Comparison of ENCODE assay signal across 9 cellular contexts in the genomic region with DNA sequence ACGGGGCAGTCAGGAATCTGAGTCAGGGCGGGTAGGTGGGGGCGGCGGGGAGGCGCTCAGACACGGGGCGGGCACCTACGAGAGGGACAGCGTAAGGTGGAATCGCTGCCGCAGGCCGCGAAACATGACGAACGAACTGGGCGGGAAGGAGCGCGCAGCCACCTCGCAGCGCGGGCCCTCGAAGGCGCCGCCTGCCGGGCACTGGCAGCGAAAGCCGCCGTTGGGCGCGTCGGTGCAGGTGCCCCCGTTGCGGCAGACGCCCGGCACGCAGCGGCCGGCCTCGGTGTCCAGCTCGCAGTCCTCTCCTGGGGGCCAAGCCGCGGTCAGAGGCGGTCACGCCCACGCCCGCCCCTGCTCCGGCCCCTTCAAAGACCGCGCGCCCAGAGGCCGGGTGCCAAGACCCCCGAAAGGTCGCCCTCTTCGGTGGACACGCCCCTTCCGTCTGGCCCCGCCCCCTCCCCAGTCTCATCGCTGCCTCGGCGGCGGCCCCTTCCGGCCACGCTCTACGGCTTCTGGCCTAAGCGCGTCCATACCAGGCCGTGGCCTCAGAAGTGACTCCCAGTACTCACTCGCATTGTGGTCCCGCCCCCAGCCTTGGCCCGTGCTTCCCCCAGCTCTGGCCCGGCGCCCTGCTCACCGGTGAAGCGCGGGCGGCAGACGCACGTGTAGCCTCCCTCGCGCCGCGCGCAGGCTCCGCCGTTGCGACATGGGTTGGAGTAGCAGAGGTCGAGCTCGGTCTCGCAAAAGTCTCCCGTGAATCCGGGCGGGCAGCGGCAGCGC. TPM values are rescaled to one million over a fixed set of nuclear protein-coding genes. Genes with fewer than 3 reads are reported as not detected.
DNase-seq lines count a peak whose midpoint lies in the region; ATAC-seq and TF ChIP-seq lines count a peak whose summit lies in the region.
"Had no signal": no experiment of that assay in that cellular context is flagged by ENCODE, and none has a peak within 500 bp of the region (broad histone marks: within the 10 kb centered on the region; RNA-seq: fewer than 3 reads in every experiment).

No MANE protein-coding gene starts in this region.

- peak overlapping the region; percentile 83 for H3K4me3 ChIP-seq in CD8-positive, alpha-beta T cell (ENCODE audit: low read depth, low read length)
- H3K4me3 ChIP-seq in HAP-1 (peak overlapping the region; percentile 43), transverse colon (peak overlapping the region; percentile 32 to 71 (median 58))

- H3K27ac ChIP-seq in CD8-positive, alpha-beta T cell (ENCODE audit: low read depth, low read length): peak overlapping the region; percentile 68
- peak overlapping the region; percentile 66 to 77 (median 68) for H3K27ac ChIP-seq in transverse colon

- H3K4me3 Mint-ChIP-seq in CD8-positive, alpha-beta T cell: peak overlapping the region; percentile 83

- peak; percentile 81 for ATAC-seq in CD8-positive, alpha-beta T cell

- H3K27ac Mint-ChIP-seq in CD8-positive, alpha-beta T cell: peak overlapping the region; percentile 90

- CTCF ChIA-PET in CD8-positive, alpha-beta T cell (lab: Charles Lee): interaction anchor here (0.9 to 2.1 kb wide), 5 partner anchors 12 to 220 kb away, joined by 3 to 5 read pairs (median 5); partner anchors contain the start of gene NCKIPSD

- in situ Hi-C loops in HAP-1 (cut with MboI; ENCODE audit: low sequenced_read_pairs) (no loop called here), transverse colon (cut with MboI; ENCODE audit: low pct_ligation_motif_present in 1 of 4, low pct_unique_long_range_greater_than_20kb in 1 of 4, low sequenced_read_pairs in 3 of 4) (no loop called here)

- peak; percentile 71 to 90 (median 81) for DNase-seq in CD8-positive, alpha-beta T cell
- DNase-seq in HAP-1 (ENCODE audit: low spot score in 2 of 2) (peak; percentile 68 to 86), OCI-M1 (lab: John Stamatoyannopoulos, UW) (peak; percentile 76), head of caudate nucleus (peak in 41 of 42 donors; percentile 19 to 76 (median 50)), pons (ENCODE audit: low spot score) (peak; percentile 34), transverse colon (peak; percentile 79), cerebellar nuclear complex (lab: John Stamatoyannopoulos, UW) (no peak)
- DNase-seq in activated naive CD4-positive, alpha-beta T cell (lab: John Stamatoyannopoulos, UW): peak; percentile 63 to 82 (median 70)

- no peaks in the 10 kb centered on the region for H3K36me3 ChIP-seq in CD8-positive, alpha-beta T cell (ENCODE audit: insufficient read depth, low read length)
- H3K36me3 ChIP-seq in HAP-1 (replicated peaks) (no peaks in the 10 kb centered on the region), transverse colon (no peaks in the 10 kb centered on the region)

- peak; percentile 60 for TF ChIP-seq CTCF in CD8-positive, alpha-beta T cell (IDR thresholded peaks at IDR 0.05)
- TF ChIP-seq CTCF in transverse colon (IDR thresholded peaks at IDR 0.05): peak; percentile 18 to 85 (median 64)

- no peak for TF ChIP-seq EP300 in transverse colon (IDR thresholded peaks at IDR 0.05; ENCODE audit: low read depth)

- H3K9me3 ChIP-seq in CD8-positive, alpha-beta T cell (ENCODE audit: low read length): no peaks in the 10 kb centered on the region
- no peaks in the 10 kb centered on the region for H3K9me3 ChIP-seq in HAP-1
- no peaks in the 10 kb centered on the region for H3K9me3 ChIP-seq in transverse colon

- no peak for TF ChIP-seq POLR2A in transverse colon (IDR thresholded peaks at IDR 0.05)

- intact Hi-C loops in CD8-positive, alpha-beta T cell (cut with DNase I, micrococcal nuclease): loop anchor here (1.0 to 10.0 kb wide), 8 partner anchors 21 to 366 kb away; partner anchors contain the start of genes IP6K2 (in 2 of the 2), NCKIPSD (in 2 of the 2), SLC26A6 (in 2 of the 2) and UQCRC1 (in 2 of the 2)
- intact Hi-C loops in head of caudate nucleus (cut with DNase I): no loop called here
- intact Hi-C loops in transverse colon (cut with DNase I; ENCODE audit: low total_unique reads): no loop called here

- no peaks in the 10 kb centered on the region for H3K27me3 ChIP-seq in CD8-positive, alpha-beta T cell (ENCODE audit: insufficient read depth, low read length)
- no peaks in the 10 kb centered on the region for H3K27me3 ChIP-seq in HAP-1 (ENCODE audit: low read depth)
- peaks cover 2% of the 10 kb centered on the region for H3K27me3 ChIP-seq in transverse colon

- POLR2A ChIA-PET in CD8-positive, alpha-beta T cell (lab: Charles Lee): interaction anchor here (0.7 to 2.5 kb wide), 2 partner anchors 21 to 30 kb away, joined by 3 to 9 read pairs; partner anchors contain the start of gene SLC26A6

- H3K9me3 Mint-ChIP-seq in CD8-positive, alpha-beta T cell: no peaks in the 10 kb centered on the region

- H3K36me3 Mint-ChIP-seq in CD8-positive, alpha-beta T cell: peaks cover 9% of the 10 kb centered on the region

- H3K27me3 Mint-ChIP-seq in CD8-positive, alpha-beta T cell (ENCODE audit: low read depth): peaks cover 11% of the 10 kb centered on the region

- peaks cover 18% of the 10 kb centered on the region for H3K4me1 ChIP-seq in CD8-positive, alpha-beta T cell (ENCODE audit: insufficient read depth, low read length)
- H3K4me1 ChIP-seq in HAP-1 (no peaks in the 10 kb centered on the region), transverse colon (peaks cover 0 to 16% (median 9%) of the 10 kb centered on the region in 4 donors)

- 0 to 19% methylated on average over 1 to 90 of the region's 94 CpGs for WGBS in transverse colon (ENCODE audit: low coverage in 1 of 2), 2 donors

- peaks cover 18% of the 10 kb centered on the region for H3K4me1 Mint-ChIP-seq in CD8-positive, alpha-beta T cell (ENCODE audit: low read depth)

RNA-seq across cellular contexts. Expression of gene CELSR3, which starts 6.4 kb away (rescaled TPM):
- 1 to 10 TPM; 7.5 to 7.7 TPM for total RNA-seq in CD8-positive, alpha-beta T cell
- 10 to 100 TPM in 1 of 4 donors, 1 to 10 TPM in 3; 1.2 to 15.0 (median 3.9) TPM for total RNA-seq in transverse colon

RNA-seq across cellular contexts. Expression of gene SLC26A6, which starts 21.0 kb away (rescaled TPM):
- 10 to 100 TPM; 10.9 to 13.5 TPM for total RNA-seq in CD8-positive, alpha-beta T cell
- total RNA-seq in transverse colon: 100 to 1,000 TPM; 134 to 282 (median 193) TPM

RNA-seq across cellular contexts. Expression of gene NCKIPSD, which starts 29.5 kb away (rescaled TPM):
- 1 to 10 TPM; 7.7 to 8.1 TPM for total RNA-seq in CD8-positive, alpha-beta T cell
- total RNA-seq in transverse colon: 10 to 100 TPM; 42.3 to 74.6 (median 49.2) TPM

RNA-seq across cellular contexts. Expression of gene TMEM89, which starts 34.7 kb away (rescaled TPM):
- total RNA-seq in CD8-positive, alpha-beta T cell: not detected
- total RNA-seq in transverse colon: 10 to 100 TPM in 1 of 4 donors, not detected in 3; 13.1 TPM
- total RNA-seq: M059J had no signal

RNA-seq across cellular contexts. Expression of gene UQCRC1, which starts 46.8 kb away (rescaled TPM):
- total RNA-seq in CD8-positive, alpha-beta T cell: 10 to 100 TPM; 84.2 to 92.5 TPM
- total RNA-seq in transverse colon: 100 to 1,000 TPM; 579 to 974 (median 655) TPM

Comparison
In these comparisons a context has a peak if more than half of its experiments do, and no peak if none do; other contexts are left out.
1. DNase-seq: peak in CD8-positive, alpha-beta T cell (7 of 7), HAP-1 (2 of 2), OCI-M1 (single experiment), activated naive CD4-positive, alpha-beta T cell (4 of 4), head of caudate nucleus (41 of 42), pons (single experiment) and transverse colon (single experiment); none in cerebellar nuclear complex (0 of 2).
2. RNA of gene SLC26A6, which starts 21.0 kb away (total RNA-seq): 134 to 282 TPM in transverse colon; 10.9 to 13.5 TPM in CD8-positive, alpha-beta T cell; every median in the first group is over 4 times any median in the second.
3. RNA of gene NCKIPSD, which starts 29.5 kb away (total RNA-seq): 42.3 to 74.6 TPM in transverse colon; 7.7 to 8.1 TPM in CD8-positive, alpha-beta T cell; every median in the first group is over 4 times any median in the second.
4. intact Hi-C loops: an anchor here in CD8-positive, alpha-beta T cell (1.0 to 10.0 kb wide); none called in head of caudate nucleus and transverse colon.
5. Peak in every context shown above with its lines, with median percentiles within 50 percentile points of each other: H3K4me3 ChIP-seq.